Comparison of ENCODE assay signal across 7 cellular contexts in the genomic region with DNA sequence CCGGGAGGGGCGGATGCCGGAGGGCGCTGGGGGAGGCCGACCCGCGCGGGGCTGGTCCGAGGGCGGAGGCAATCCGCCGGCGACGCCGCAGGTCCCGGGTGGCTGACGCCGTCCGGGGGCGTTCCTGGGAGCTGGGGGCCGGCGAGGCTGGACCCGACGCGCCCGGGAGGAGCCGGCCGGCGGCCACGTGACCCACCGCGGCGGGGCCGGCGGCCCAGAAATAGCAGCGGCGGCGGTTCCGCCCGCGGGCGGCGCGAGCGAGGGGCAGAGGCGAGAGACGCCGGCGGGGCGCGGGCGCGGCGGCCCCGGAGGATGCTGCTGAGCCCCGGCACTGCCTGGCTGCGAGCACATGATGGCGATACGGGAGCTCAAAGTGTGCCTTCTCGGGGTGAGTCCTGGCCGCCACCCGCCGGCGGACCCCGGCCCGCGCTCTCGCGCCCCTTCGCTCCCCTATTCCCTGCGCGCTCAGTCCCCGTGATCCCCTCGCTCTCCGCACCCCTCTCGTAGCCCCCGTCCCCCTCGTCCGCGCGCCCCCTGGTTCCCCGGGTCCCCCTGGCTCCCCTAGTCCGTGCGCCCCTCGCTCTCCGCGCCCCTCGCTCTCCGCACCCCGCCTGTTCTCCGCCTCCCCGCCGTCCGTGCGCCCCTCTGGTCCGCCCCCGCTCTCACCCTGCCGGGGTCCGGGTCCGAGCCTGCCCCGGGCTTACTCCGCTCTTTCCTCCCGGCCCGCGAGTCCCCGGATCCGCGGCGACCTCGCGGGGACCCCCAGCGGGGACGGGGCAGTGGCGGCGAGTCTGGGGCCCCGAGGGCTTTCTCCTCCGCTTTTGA. TPM values are rescaled to one million over a fixed set of nuclear protein-coding genes. Genes with fewer than 3 reads are reported as not detected.
DNase-seq lines count a peak whose midpoint lies in the region; ATAC-seq, FAIRE-seq and TF ChIP-seq lines count a peak whose summit lies in the region.

TSS of gene RAB31 (plus strand) at position 245 of the 825 bp plus-strand sequence. CDS start at position 350, 105 bp downstream.

- H3K9me2 ChIP-seq in MM.1S (replicated peaks; ENCODE audit: insufficient read depth, low read length) = no peaks in the 10 kb centered on the region

- H3K9ac ChIP-seq in MM.1S (ENCODE audit: low read length) (peak within 1 kb of the TSS; percentile 61; the same call in 1 of the 2 replicates), K562 (ENCODE audit: insufficient read depth in 1 of 2, low read depth in 2 of 2, low read length in 2 of 2) (peak within 1 kb of the TSS; percentile 70 to 94)

- peak; percentile 59 for DNase-seq in ELF-1 (ENCODE audit: low read depth, low spot score)
- DNase-seq in MM.1S = peak; percentile 32
- peak; percentile 87 to 98 (median 94) for DNase-seq in K562 (ENCODE audit: extremely low read depth in 1 of 4, low spot score in 3 of 4)
- DNase-seq in hepatic stellate cell (ENCODE audit: low spot score) = peak; percentile 87
- peak; percentile 54 to 96 (median 66) for DNase-seq in posterior cingulate gyrus
- no peak for DNase-seq in cerebellar nuclear complex (lab: John Stamatoyannopoulos, UW)

- no peaks in the 10 kb centered on the region for H3K9me3 ChIP-seq in MM.1S (replicated peaks; ENCODE audit: insufficient read depth, low read length)
- H3K9me3 ChIP-seq in K562 (replicated peaks; ENCODE audit: control insufficient read depth, insufficient read depth, low read depth, low read length) = no peaks in the 10 kb centered on the region

- H3K79me2 ChIP-seq in MM.1S (ENCODE audit: low read length) = no peaks in the 10 kb centered on the region
- H3K79me2 ChIP-seq in K562 (ENCODE audit: control insufficient read depth, insufficient read depth, low read length) = peaks cover 49% of the 10 kb centered on the region

- H3K4me3 ChIP-seq in MM.1S (ENCODE audit: low read length) = peak within 1 kb of the TSS; percentile 76
- peak within 1 kb of the TSS; percentile 76 for H3K4me3 ChIP-seq in K562

- H3K27me3 ChIP-seq in MM.1S (replicated peaks; ENCODE audit: insufficient read depth, low read length) (no peaks in the 10 kb centered on the region; the same call in 1 of the 2 replicates), K562 (ENCODE audit: control insufficient read depth in 2 of 2, insufficient read depth in 2 of 2, low read length in 2 of 2) (no peaks in the 10 kb centered on the region)

- TF ChIP-seq CTCF in MM.1S (IDR thresholded peaks at IDR 0.05; ENCODE audit: low read length) = no peak
- TF ChIP-seq CTCF in K562 (IDR thresholded peaks at IDR 0.05 in 2 of 3, conservative IDR thresholded peaks at IDR 0.05 in 1 of 3; ENCODE audit: insufficient read depth in 2 of 3, low read depth in 1 of 3, low read length in 3 of 3) = 0 out of 6 replicates have a peak, but pooled peaks of 1 of the 3 experiments have one; percentile 14

- H3K36me3 ChIP-seq in MM.1S (replicated peaks; ENCODE audit: insufficient read depth, low read length) (no peaks in the 10 kb centered on the region), K562 (ENCODE audit: control insufficient read depth, insufficient read depth, low read length) (peaks cover 17% of the 10 kb centered on the region; the same call in 2 of the 3 replicates)

- H3K4me2 ChIP-seq in MM.1S (ENCODE audit: low read depth, low read length) (peak within 1 kb of the TSS; percentile 88), K562 (ENCODE audit: insufficient read depth, low read length) (peak within 1 kb of the TSS; percentile 80)

- TF ChIP-seq EP300 in K562 (IDR thresholded peaks at IDR 0.05; ENCODE audit: low read length) = no peak

- no peak for FAIRE-seq in K562 (lab: Jason Lieb, UNC)

- under 1% methylated on average over 76 of the region's 117 CpGs for WGBS in K562 (ENCODE audit: insufficient coverage, low coverage, missing lambda C conversion rate)

- H3K27ac ChIP-seq in MM.1S (ENCODE audit: low read length) (peak within 1 kb of the TSS; percentile 15; the same call in 1 of the 2 replicates), K562 (ENCODE audit: extremely low read depth, low read depth, low read length) (peak within 1 kb of the TSS; percentile 75)

- POLR2A ChIA-PET in K562 (lab: Yijun Ruan, JAX) = interaction anchor here (0.6 to 1.7 kb wide), 13 partner anchors 9 to 252 kb away, joined by 3 to 7 read pairs (median 3); no protein-coding TSS in a partner anchor

- no peaks in the 10 kb centered on the region for H3K9me1 ChIP-seq in K562 (ENCODE audit: control insufficient read depth, insufficient read depth, low read length)

- H3K4me1 ChIP-seq in MM.1S (ENCODE audit: low read length) (peaks cover 14% of the 10 kb centered on the region; the same call in 1 of the 2 replicates), K562 (replicated peaks in 1 of 2; ENCODE audit: control insufficient read depth in 2 of 2, insufficient read depth in 2 of 2, low read length in 2 of 2) (peaks cover 47 to 65% of the 10 kb centered on the region in 2 experiments)

- H3F3A ChIP-seq in MM.1S (ENCODE audit: insufficient read depth, low read length) = 0 out of 2 replicates have a peak, but pooled peaks cover 3% of the 10 kb centered on the region

- no peak; the same call in 1 of the 2 replicates for TF ChIP-seq POLR2A in K562 (conservative IDR thresholded peaks at IDR 0.05)

- H2AFZ ChIP-seq in MM.1S (ENCODE audit: low read length) (peak within 1 kb of the TSS; percentile 85), K562 (ENCODE audit: low read depth, low read length) (peak within 1 kb of the TSS; percentile 91)

- H4K20me1 ChIP-seq in MM.1S (ENCODE audit: insufficient read depth, low read length) = no peaks in the 10 kb centered on the region
- no peaks in the 10 kb centered on the region for H4K20me1 ChIP-seq in K562 (replicated peaks; ENCODE audit: control insufficient read depth, insufficient read depth, low read length)

- intact Hi-C loops in K562 (cut with micrococcal nuclease) (loop anchor here (5.0 to 10.0 kb wide), 2 partner anchors 94 to 817 kb away; partner anchors contain the start of gene NAPG), posterior cingulate gyrus (cut with DNase I) (no loop called here)

- peak; percentile 41 for ATAC-seq in GM21381 (IDR thresholded peaks at IDR 0.05; ENCODE audit: unreplicated experiment)
- peak; percentile 86 for ATAC-seq in K562

- TF ChIP-seq RAD21 in K562 (CRISPR knock-in tag; conservative IDR thresholded peaks at IDR 0.05 in 1 of 2, IDR thresholded peaks at IDR 0.05 in 1 of 2) = peak in 1 of 2 experiments; percentile 19; a peak in 2 of 4 replicates

- CTCF ChIA-PET in K562 (lab: Yijun Ruan, JAX; ENCODE audit: low intra/inter-chr PET ratio) = interaction anchor here (0.8 kb wide), 1 partner anchor 170 kb away, joined by 4 read pairs; no protein-coding TSS in a partner anchor

- no TSS peak for BruUV-seq in K562 (replicated peaks; lab: Mats Ljungman, UMichigan)

- in situ Hi-C loops in K562 (cut with MboI) = no loop called here

TF ChIP-seq in K562, 482 proteins besides CTCF, POLR2A, EP300 and RAD21 (continues in another document):
- TF ChIP-seq JUNB (CRISPR knock-in tag; conservative IDR thresholded peaks at IDR 0.05) (0 out of 2 replicates have a peak, but pooled peaks have one; percentile 18), SLC30A9 (CRISPR knock-in tag; IDR thresholded peaks at IDR 0.05) (no peak), ZNF282 (CRISPR knock-in tag; IDR thresholded peaks at IDR 0.05) (no peak), ZNF507 (tag; conservative IDR thresholded peaks at IDR 0.05) (no peak), DEAF1 (CRISPR knock-in tag; IDR thresholded peaks at IDR 0.05) (no peak), MYNN (IDR thresholded peaks at IDR 0.05) (no peak), MYNN (CRISPR knock-in tag; IDR thresholded peaks at IDR 0.05) (no peak), BMI1 (IDR thresholded peaks at IDR 0.05; ENCODE audit: low read length) (no peak)
- TF ChIP-seq, protein P1, sequence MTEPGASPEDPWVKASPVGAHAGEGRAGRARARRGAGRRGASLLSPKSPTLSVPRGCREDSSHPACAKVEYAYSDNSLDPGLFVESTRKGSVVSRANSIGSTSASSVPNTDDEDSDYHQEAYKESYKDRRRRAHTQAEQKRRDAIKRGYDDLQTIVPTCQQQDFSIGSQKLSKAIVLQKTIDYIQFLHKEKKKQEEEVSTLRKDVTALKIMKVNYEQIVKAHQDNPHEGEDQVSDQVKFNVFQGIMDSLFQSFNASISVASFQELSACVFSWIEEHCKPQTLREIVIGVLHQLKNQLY (CRISPR knock-in tag; conservative IDR thresholded peaks at IDR 0.05) = 0 out of 4 replicates have a peak, but pooled peaks of 1 of the 2 experiments have one; percentile 35

RNA-seq across cellular contexts. Expression of gene RAB31, which starts in this region (rescaled TPM):
- 62.1 and 65.0 TPM in 2 replicates for total RNA-seq in K562 (2011; cell fraction: chromatin; rRNA removed; ENCODE audit: low replicate concordance)
- total RNA-seq in K562 (2011; cell fraction: nucleolus; rRNA removed) = 26.5 and 31.9 TPM in 2 replicates
- 43.2 and 112 TPM in 2 replicates for total RNA-seq in K562 (2011; cell fraction: nucleoplasm; rRNA removed)
- total RNA-seq in K562 (2014; rRNA removed) (34.9 and 43.1 TPM in 2 replicates), K562 (2014; rRNA removed; fragmentation: Illumina TruSeq; extraction: Trizol) (44.1 and 51.7 TPM in 2 replicates), K562 (2015; rRNA removed; fragmentation: Illumina TruSeq; extraction: Trizol) (36.8 and 41.3 TPM in 2 replicates), K562 (2021) (57.7 and 66.1 TPM in 2 replicates)
- polyA plus RNA-seq in K562 (2011; rRNA removed) (32.8 and 70.4 TPM in 2 replicates), K562 (2014; fragmentation: Illumina TruSeq; extraction: Trizol) (47.9 and 50.9 TPM in 2 replicates), K562 (2014; fragmentation: Nextera tagmentation; extraction: Ambion mirVana) (10 to 100 TPM; 20.7 to 25.6 TPM), K562 (2014; rRNA removed) (25.6 and 29.0 TPM in 2 replicates)
- 26.1 and 28.8 TPM in 2 replicates for polyA plus RNA-seq in K562 (2011; cell fraction: cytosol; rRNA removed)
- 33.7 and 65.3 TPM in 2 replicates for polyA plus RNA-seq in K562 (2011; cell fraction: nucleus; rRNA removed)
- polyA plus RNA-seq in K562 (2012) = 37.3 and 45.1 TPM in 2 replicates
- polyA minus RNA-seq in K562 (2011; rRNA and poly(A)+ RNA removed) = 89.7 and 166 TPM in 2 replicates
- 27.4 and 41.0 TPM in 2 replicates for polyA minus RNA-seq in K562 (2011; cell fraction: cytosol; rRNA and poly(A)+ RNA removed)
- polyA minus RNA-seq in K562 (2011; cell fraction: nucleus; rRNA and poly(A)+ RNA removed) = 32.4 and 49.9 TPM in 2 replicates

Comparison
In these comparisons a context has a peak if more than half of its experiments do, and no peak if none do; other contexts are left out.
1. DNase-seq: peak in ELF-1 (single experiment), MM.1S (single experiment), K562 (4 of 4), hepatic stellate cell (single experiment) and posterior cingulate gyrus (10 of 10); none in cerebellar nuclear complex (0 of 2).